8 cellular contexts compared by ENCODE assay signal in the genomic region with DNA sequence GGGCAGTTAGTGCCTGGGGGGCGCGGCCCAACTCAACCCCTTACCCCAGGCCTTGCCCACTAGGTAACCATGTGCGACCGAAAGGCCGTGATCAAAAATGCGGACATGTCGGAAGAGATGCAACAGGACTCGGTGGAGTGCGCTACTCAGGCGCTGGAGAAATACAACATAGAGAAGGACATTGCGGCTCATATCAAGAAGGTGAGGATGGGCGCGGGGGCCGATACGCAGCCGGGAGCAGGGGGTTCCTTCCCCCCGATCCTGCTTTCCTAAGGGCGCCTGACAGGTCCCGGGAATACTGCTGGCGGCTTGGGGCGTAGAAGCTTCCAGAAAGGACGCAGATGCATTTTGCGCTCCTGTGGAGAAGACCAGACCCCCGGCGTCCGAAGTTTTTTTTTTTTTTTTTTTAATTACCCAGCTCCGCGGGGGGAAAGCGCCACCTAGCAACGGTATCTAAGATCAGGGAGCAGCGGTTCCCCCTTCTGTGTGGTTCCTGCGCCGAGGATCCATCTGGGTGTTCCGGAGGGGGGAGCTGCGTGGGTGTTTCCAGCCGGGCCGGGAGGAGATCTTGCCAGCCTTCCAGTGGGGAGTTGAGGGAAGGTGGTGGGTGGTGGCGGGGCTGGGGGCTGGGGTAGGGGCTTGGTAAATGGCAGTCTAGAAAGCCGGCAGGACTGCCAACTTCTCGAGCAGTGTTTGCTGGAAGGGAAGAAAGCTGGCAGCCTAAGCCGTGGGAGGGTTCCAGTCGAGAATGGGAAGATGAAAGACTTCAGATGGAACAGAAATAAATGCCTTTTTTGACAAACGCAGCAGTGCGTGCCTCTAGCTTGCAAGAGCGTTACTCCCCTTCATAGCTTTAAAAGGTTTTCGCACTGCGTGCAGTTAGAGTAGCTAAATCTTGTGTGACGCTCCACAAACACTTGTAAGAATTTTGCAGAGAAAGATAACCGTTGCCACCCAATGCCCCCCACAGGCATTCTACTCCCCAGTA. TPM values are rescaled to one million over a fixed set of nuclear protein-coding genes. Genes with fewer than 3 reads are reported as not detected.
DNase-seq lines count a peak whose midpoint lies in the region; TF ChIP-seq lines count a peak whose summit lies in the region.

No MANE protein-coding gene starts in this region.

- peaks cover 34% of the 10 kb centered on the region for H3K36me3 Mint-ChIP-seq in endodermal cell (ENCODE audit: low read depth)

- peak overlapping the region; percentile 96 for H3K4me3 Mint-ChIP-seq in endodermal cell

- no peak for TF ChIP-seq CTCF in HFF-Myc (IDR thresholded peaks at IDR 0.05; ENCODE audit: low read depth, low read length, missing control alignments)
- no peak for TF ChIP-seq CTCF in endodermal cell (conservative IDR thresholded peaks at IDR 0.05)

- H3K27me3 ChIP-seq in endodermal cell (ENCODE audit: control insufficient read depth, insufficient read depth, low read length, poor library complexity, severe bottlenecking): no peaks in the 10 kb centered on the region

- H3K27ac ChIP-seq in endodermal cell (ENCODE audit: low read depth, low read length): peak overlapping the region; percentile 81

- DNase-seq in GM03348 (ENCODE audit: low spot score) (peak; percentile 87), HFF-Myc (ENCODE audit: extremely low read depth, low read depth) (peak; percentile 11), NCI-H2171 treated with DMSO at 0.1 percent for 48 hours (lab: John Stamatoyannopoulos, UW) (peak; percentile 61), endodermal cell (peak; percentile 85), midbrain (lab: John Stamatoyannopoulos, UW) (peak; percentile 76), NCI-H2196 (lab: John Stamatoyannopoulos, UW; ENCODE audit: unreplicated experiment) (no peak)
- DNase-seq in activated CD8-positive, alpha-beta memory T cell treated with anti-CD3 and anti-CD28 coated beads for 48 hours (ENCODE audit: low read depth in 2 of 3, low spot score in 2 of 3): peak; percentile 5 to 13 (median 8)
- peak; percentile 19 to 21 for DNase-seq in stimulated activated CD8-positive, alpha-beta memory T cell treated with anti-CD3 and anti-CD28 coated beads, Interleukin-15, amount 100 ng/mL, for 48 hours (ENCODE audit: low read depth in 2 of 2)

- peak overlapping the region; percentile 94 for H3K27ac Mint-ChIP-seq in endodermal cell

- peak overlapping the region; percentile 65 for H3K4me3 ChIP-seq in HFF-Myc (replicated peaks; ENCODE audit: low read depth, low read length)
- peak overlapping the region; percentile 92 for H3K4me3 ChIP-seq in endodermal cell (ENCODE audit: low read length)

- H3K27me3 Mint-ChIP-seq in endodermal cell (ENCODE audit: insufficient read depth): no peaks in the 10 kb centered on the region

- H3K4me1 ChIP-seq in endodermal cell (ENCODE audit: control insufficient read depth, insufficient read depth, low read length): peaks cover 3% of the 10 kb centered on the region

- no peaks in the 10 kb centered on the region for H3K9me3 ChIP-seq in endodermal cell (ENCODE audit: control insufficient read depth, low read length)

- peak overlapping the region; percentile 91 for H3K9ac ChIP-seq in endodermal cell (ENCODE audit: extremely low read depth, low read length, poor library complexity, severe bottlenecking)

- peaks cover 29% of the 10 kb centered on the region for H3K4me1 Mint-ChIP-seq in endodermal cell

- no peaks in the 10 kb centered on the region for H3K9me3 Mint-ChIP-seq in endodermal cell

- peaks cover 26% of the 10 kb centered on the region for H3K36me3 ChIP-seq in endodermal cell (ENCODE audit: control insufficient read depth, insufficient read depth, low read length)

- WGBS in endodermal cell (ENCODE audit: insufficient coverage in 1 of 2, insufficient read length in 1 of 2), 2 experiments: 1% methylated on average over 23 to 49 of the region's 49 CpGs

RNA-seq across cellular contexts. Expression of a gene that starts 0.7 kb away (rescaled TPM):
- total RNA-seq in endodermal cell: 100 to 1,000 TPM; 326 to 424 TPM
- polyA plus RNA-seq in endodermal cell (2013, experiment 1 of 2): 494 TPM
- polyA plus RNA-seq in endodermal cell (2013, experiment 2 of 2): 464 TPM

RNA-seq across cellular contexts. Expression of a gene that starts 27.1 kb away (rescaled TPM):
- 100 to 1,000 TPM; 291 to 324 TPM for total RNA-seq in endodermal cell
- polyA plus RNA-seq in endodermal cell (2013, experiment 1 of 2): 223 TPM
- 209 TPM for polyA plus RNA-seq in endodermal cell (2013, experiment 2 of 2)

RNA-seq across cellular contexts. Expression of a gene that starts 32.3 kb away (rescaled TPM):
- total RNA-seq in endodermal cell: 10 to 100 TPM; 35.5 to 55.1 TPM
- 57.3 TPM for polyA plus RNA-seq in endodermal cell (2013, experiment 1 of 2)
- polyA plus RNA-seq in endodermal cell (2013, experiment 2 of 2): 51.5 TPM

RNA-seq across cellular contexts. Expression of a gene that starts 37.5 kb away (rescaled TPM):
- 100 to 1,000 TPM; 167 to 182 TPM for total RNA-seq in endodermal cell
- 109 TPM for polyA plus RNA-seq in endodermal cell (2013, experiment 1 of 2)
- polyA plus RNA-seq in endodermal cell (2013, experiment 2 of 2): 107 TPM

RNA-seq across cellular contexts. Expression of a gene that starts 50.4 kb away (rescaled TPM):
- total RNA-seq in endodermal cell: 10 to 100 TPM; 24.5 to 33.2 TPM
- polyA plus RNA-seq in endodermal cell (2013, experiment 1 of 2): 23.9 TPM
- polyA plus RNA-seq in endodermal cell (2013, experiment 2 of 2): 22.8 TPM
